Comparison of ENCODE assay signal across 8 cellular contexts in genomic region chr1:156504062-156504813, GRCh38. TPM values are rescaled to one million over a fixed set of nuclear protein-coding genes. Genes with fewer than 3 reads are reported as not detected.
DNase-seq lines count a peak whose midpoint lies in the region; ATAC-seq and TF ChIP-seq lines count a peak whose summit lies in the region.

No MANE protein-coding gene starts in this region.

- H3K4me3 Mint-ChIP-seq in T-cell = peak overlapping the region; percentile 77 to 82 (median 80)

- intact Hi-C loops in sciatic nerve (cut with DNase I) = no loop called here

- no peaks in the 10 kb centered on the region for H3K9me3 Mint-ChIP-seq in T-cell

- DNase-seq in HT-29 (ENCODE audit: low spot score) = peak; percentile 51
- peak in 9 of 34 experiments; percentile 15 to 51 (median 30) for DNase-seq in T-cell
- peak; percentile 24 for DNase-seq in fibroblast of peridontal ligament (ENCODE audit: extremely low read depth)
- DNase-seq in sciatic nerve (ENCODE audit: low spot score) = peak; percentile 37
- no peak for DNase-seq in stimulated activated CD4-positive, alpha-beta T cell treated with anti-CD3 and anti-CD28 coated beads, Interleukin-12 subunit alpha, Interleukin-12 subunit beta, amount 100 ng/mL, for 4 hours

- no peak for TF ChIP-seq CTCF in C4-2B (conservative IDR thresholded peaks at IDR 0.05)

- CTCF ChIA-PET in T-cell (lab: Charles Lee) = interaction anchor here (0.5 to 5.4 kb wide), 10 partner anchors 11 to 119 kb away, joined by 3 to 51 read pairs (median 5); no protein-coding TSS in a partner anchor

- no peaks in the 10 kb centered on the region for H3K27me3 Mint-ChIP-seq in T-cell

- H3K36me3 Mint-ChIP-seq in T-cell = no peaks in the 10 kb centered on the region

- H3K4me1 Mint-ChIP-seq in T-cell = peaks cover 59 to 73% (median 71%) of the 10 kb centered on the region in 3 donors

- POLR2A ChIA-PET in T-cell (lab: Charles Lee) = interaction anchor here (0.6 kb wide), 4 partner anchors 24 to 488 kb away, joined by 3 to 4 read pairs (median 4); no protein-coding TSS in a partner anchor

- peak overlapping the region; percentile 97 to 99 for H3K27ac Mint-ChIP-seq in T-cell

- peak overlapping the region; percentile 79 for H3K27ac ChIP-seq in C4-2B

- ATAC-seq in T-cell (replicated peaks in 1 of 4) = peak in 1 of 4 experiments; percentile 4
- ATAC-seq in sciatic nerve = no peak
- ATAC-seq in HG03095 (IDR thresholded peaks at IDR 0.05; ENCODE audit: unreplicated experiment) = no peak
- ATAC-seq in GM21529 (IDR thresholded peaks at IDR 0.05; ENCODE audit: unreplicated experiment) = no peak

RNA-seq across cellular contexts. Expression of gene MEF2D, which starts 3.7 kb away (rescaled TPM):
- 17.8 and 27.4 TPM in 2 replicates for total RNA-seq in HT-29 (2014; rRNA removed; shearing (Covaris generic))
- total RNA-seq in T-cell (100 to 1,000 TPM in 2 of 5 donors, 10 to 100 TPM in 3; 60.7 to 133 (median 79.3) TPM), sciatic nerve (66.8 TPM)
